ENCODE assay signal across 8 cellular contexts in the genomic region with DNA sequence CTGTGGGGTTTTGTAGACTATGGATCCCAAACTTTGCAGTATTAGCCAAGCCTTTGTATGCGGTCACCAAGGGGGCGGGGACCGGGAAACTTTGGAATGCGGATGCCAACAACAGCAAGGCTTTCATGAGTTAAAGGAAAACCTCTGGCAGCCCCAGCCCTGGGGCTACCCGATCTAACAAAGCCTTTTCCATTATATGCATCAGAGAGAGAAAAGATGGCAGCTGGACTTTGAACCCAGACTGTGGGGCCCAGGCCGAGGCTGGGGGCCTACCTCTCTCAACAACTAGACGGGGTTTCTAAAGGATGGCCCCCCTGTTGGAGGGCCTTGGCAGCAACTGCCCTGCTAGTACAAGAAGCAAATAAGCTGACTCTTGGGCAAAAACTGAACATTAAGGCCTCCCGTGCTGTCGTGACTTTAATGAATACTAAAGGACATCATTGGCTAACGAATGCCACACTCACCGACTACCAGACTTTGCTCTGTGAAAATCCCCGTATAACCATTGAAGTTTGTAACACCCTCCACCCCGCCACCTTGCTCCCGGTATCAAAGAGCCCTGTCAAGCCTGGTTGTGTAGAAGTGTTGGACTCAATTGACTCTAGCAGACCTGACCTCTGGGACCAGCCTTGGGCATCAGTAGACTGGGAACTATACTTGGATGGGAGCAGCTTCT. TPM values are rescaled to one million over a fixed set of nuclear protein-coding genes. Genes with fewer than 3 reads are reported as not detected.
"Had no signal": no experiment of that assay in that cellular context is flagged by ENCODE, and none has a peak within 500 bp of the region (broad histone marks: within the 10 kb centered on the region; RNA-seq: fewer than 3 reads in every experiment).

No MANE protein-coding gene starts in this region.

RNA-seq across cellular contexts. Expression of a gene that starts 10.2 kb away (rescaled TPM):
- total RNA-seq: activated CD8-positive, alpha-beta T cell treated with anti-CD3 and anti-CD28 coated beads, Interleukin-2, amount 10 ng/mL, durations not matched to agents 7 days and 5 days; activated naive CD4-positive, alpha-beta T cell treated with anti-CD3 and anti-CD28 coated beads, Interleukin-2, amount 50 U/mL, for 72 hours; ascending aorta; cardiac muscle cell; K562; Right ventricle myocardium superior; SJCRH30; WTC11 had no signal
- polyA plus RNA-seq: cardiac muscle cell, K562 had no signal

RNA-seq across cellular contexts. Expression of a gene that starts 39.9 kb away (rescaled TPM):
- total RNA-seq: ascending aorta had no signal

RNA-seq across cellular contexts. Expression of a gene that starts 55.5 kb away (rescaled TPM):
- total RNA-seq: activated CD8-positive, alpha-beta T cell treated with anti-CD3 and anti-CD28 coated beads, Interleukin-2, amount 10 ng/mL, durations not matched to agents 7 days and 5 days; activated naive CD4-positive, alpha-beta T cell treated with anti-CD3 and anti-CD28 coated beads, Interleukin-2, amount 50 U/mL, for 72 hours; ascending aorta; cardiac muscle cell; K562; Right ventricle myocardium superior; SJCRH30; WTC11 had no signal
- polyA plus RNA-seq: cardiac muscle cell, K562 had no signal
